18 cellular contexts compared by ENCODE assay signal in genomic region chr1:243489681-243490080, GRCh38.
"Had no signal": no experiment of that assay in that cellular context is flagged by ENCODE, and none has a peak within 500 bp of the region (broad histone marks: within the 10 kb centered on the region; RNA-seq: fewer than 3 reads in every experiment).

No MANE protein-coding gene starts in this region.

- H3K27ac ChIP-seq: body of pancreas, epithelial cell of prostate, tibial nerve, uterus had no signal

- ATAC-seq: body of pancreas; effector memory CD8-positive, alpha-beta T cell; natural killer cell had no signal

- H3K4me3 ChIP-seq: body of pancreas, tibial nerve, uterus had no signal

- H3K27me3 ChIP-seq: body of pancreas, tibial nerve, uterus had no signal

- DNase-seq: activated B cell treated with CpG ODN at 0.5 μM for 24 hours; activated CD4-positive, alpha-beta T cell treated with anti-CD3 and anti-CD28 coated beads, Interleukin-2, amount 10 ng/mL, durations not matched to agents 7 days and 5 days; activated CD8-positive, alpha-beta memory T cell treated with anti-CD3 and anti-CD28 coated beads for 24 hours; activated gamma-delta T cell treated with Interleukin-2 at 50 U/mL for 16 hours; amniotic stem cell; body of pancreas; cerebellar nuclear complex; effector memory CD8-positive, alpha-beta T cell; foreskin melanocyte; natural killer cell; nucleus accumbens; retina; stimulated activated CD4-positive, alpha-beta T cell treated with anti-CD3 and anti-CD28 coated beads, Interleukin-12 subunit alpha, Interleukin-12 subunit beta, amount 100 ng/mL, for 4 hours; stimulated activated CD4-positive, alpha-beta T cell treated with anti-CD3 and anti-CD28 coated beads, Interleukin-2, amount 100 ng/mL, for 24 hours; T-helper 2 cell; uterus had no signal

- H3K36me3 ChIP-seq: uterus had no signal

- H3K4me1 ChIP-seq: body of pancreas, uterus had no signal

- H3K9me3 ChIP-seq: body of pancreas, tibial nerve, uterus had no signal
